In the genomic region with DNA sequence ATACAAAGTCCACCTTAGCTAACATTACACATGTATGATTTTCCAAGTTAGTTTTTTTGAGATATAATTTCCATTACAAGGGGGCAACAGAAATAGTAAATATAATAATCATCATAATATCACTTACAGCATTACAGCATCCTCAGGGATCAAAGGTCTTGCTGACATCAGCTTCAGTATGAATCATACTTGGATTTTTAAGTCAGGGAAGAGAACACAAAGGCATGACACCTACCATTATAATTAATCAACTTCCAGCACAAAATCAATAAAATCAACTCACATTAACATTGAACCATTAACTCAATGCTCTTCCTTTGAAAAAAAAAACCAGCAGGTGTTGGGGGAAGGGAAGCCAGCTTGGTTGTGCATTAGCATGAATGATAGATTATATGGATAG, we compare ENCODE assay signal across 28 cellular contexts.
"Had no signal": no experiment of that assay in that cellular context is flagged by ENCODE, and none has a peak within 500 bp of the region (broad histone marks: within the 10 kb centered on the region; RNA-seq: fewer than 3 reads in every experiment).

No MANE protein-coding gene starts in this region.

- H3K36me3 ChIP-seq: ascending aorta, brain microvascular endothelial cell, esophagus muscularis mucosa, heart right ventricle, left lung, lower lobe of right lung, right lobe of liver, stomach, thyroid gland, upper lobe of right lung, WERI-Rb-1 had no signal

- H3K27me3 ChIP-seq: ascending aorta, brain microvascular endothelial cell, esophagus muscularis mucosa, stomach, thyroid gland, upper lobe of right lung had no signal

- H3K4me1 ChIP-seq: ascending aorta, esophagus muscularis mucosa, heart right ventricle, left lung, lower lobe of right lung, right lobe of liver, stomach, thyroid gland, upper lobe of right lung had no signal

- H3K4me3 ChIP-seq: ascending aorta, esophagus muscularis mucosa, heart right ventricle, left lung, lower lobe of right lung, right lobe of liver, stomach, thyroid gland, upper lobe of right lung had no signal

- H3K9me3 ChIP-seq: ascending aorta, esophagus muscularis mucosa, heart right ventricle, left lung, lower lobe of right lung, right lobe of liver, stomach, thyroid gland, upper lobe of right lung had no signal

- DNase-seq: activated CD4-positive, alpha-beta memory T cell treated with anti-CD3 and anti-CD28 coated beads for 36 hours; activated CD4-positive, alpha-beta T cell treated with anti-CD3 and anti-CD28 coated beads, Interleukin-2, amount 10 ng/mL, durations not matched to agents 24 days and 14 days; activated CD8-positive, alpha-beta memory T cell treated with anti-CD3 and anti-CD28 coated beads, Interleukin-2, amount 50 U/mL, for 4 hours; activated effector memory CD4-positive, alpha-beta T cell treated with anti-CD3 and anti-CD28 coated beads, Interleukin-2, amount 50 U/mL, for 16 hours; activated naive CD4-positive, alpha-beta T cell treated with anti-CD3 and anti-CD28 coated beads for 36 hours; activated naive CD8-positive, alpha-beta T cell treated with anti-CD3 and anti-CD28 coated beads, Interleukin-2, amount 10 ng/mL, durations not matched to agents 7 days and 5 days; activated T-cell treated with anti-CD3 and anti-CD28 coated beads, Interleukin-2, amount 50 U/mL, for 1 hour; brain microvascular endothelial cell; caudate nucleus; endodermal cell; foreskin melanocyte; heart right ventricle; kidney glomerular epithelial cell; left lung; lower lobe of right lung; mesenchymal stem cell; right lobe of liver; stimulated activated CD4-positive, alpha-beta T cell treated with anti-CD3 and anti-CD28 coated beads, Interleukin-4, amount 100 ng/mL, for 24 hours; stomach; T1000; thyroid gland; upper lobe of right lung; WERI-Rb-1 had no signal

- ATAC-seq: activated CD4-positive, CD25-positive, alpha-beta regulatory T cell treated with anti-CD3 and anti-CD28 coated beads, Interleukin-2, amount 50 U/mL, for 24 hours; heart right ventricle; left lung; lower lobe of right lung; natural killer cell treated with Interleukin-12 subunit alpha and Interleukin-12 subunit beta and Interleukin-15 and Interleukin-18, amount 100 ng/mL, for 72 hours; right lobe of liver; stimulated activated effector memory CD8-positive, alpha-beta T cell treated with anti-CD3 and anti-CD28 coated beads, Interleukin-12 subunit alpha, Interleukin-12 subunit beta, amount 100 ng/mL, for 72 hours; upper lobe of right lung had no signal

- H3K27ac ChIP-seq: ascending aorta, brain microvascular endothelial cell, esophagus muscularis mucosa, heart right ventricle, left lung, lower lobe of right lung, right lobe of liver, stomach, thyroid gland, upper lobe of right lung, WERI-Rb-1 had no signal
